8 cellular contexts compared by ENCODE assay signal in genomic region chr3:180594631-180595348, GRCh38. TPM values are rescaled to one million over a fixed set of nuclear protein-coding genes. Genes with fewer than 3 reads are reported as not detected.
A peak's percentile ranks its signal among the peaks of the same experiment; 100 is the strongest.
DNase-seq lines count a peak whose midpoint lies in the region; ATAC-seq and TF ChIP-seq lines count a peak whose summit lies in the region.

No MANE protein-coding gene starts in this region.

- TF ChIP-seq RAD21 in SK-N-SH (IDR thresholded peaks at IDR 0.05; ENCODE audit: low read length), result peak; percentile 87
- peak; percentile 35 to 55 for TF ChIP-seq RAD21 in liver (IDR thresholded peaks at IDR 0.05)

- H3K4me3 ChIP-seq in SK-N-SH (ENCODE audit: low read depth in 2 of 2, low read length in 1 of 2) (no peak overlapping the region; a peak in 1 of 4 replicates), liver (ENCODE audit: low read depth in 1 of 3, low read length in 3 of 3) (no peak overlapping the region)
- no peak overlapping the region for H3K4me3 ChIP-seq in CD4-positive, alpha-beta memory T cell (ENCODE audit: low read length in 2 of 2)

- H3K27me3 Mint-ChIP-seq in CD4-positive, alpha-beta memory T cell, result peaks cover 24 to 31% of the 10 kb centered on the region in 2 donors

- H4K20me1 ChIP-seq in SK-N-SH (ENCODE audit: insufficient read depth), result no peaks in the 10 kb centered on the region

- no peak overlapping the region for H3K4me2 ChIP-seq in SK-N-SH

- intact Hi-C loops in CD4-positive, alpha-beta memory T cell (cut with micrococcal nuclease), result no loop called here

- no peak overlapping the region for H3K9ac ChIP-seq in SK-N-SH
- H3K9ac ChIP-seq in liver (ENCODE audit: low read depth in 1 of 2, low read length in 2 of 2), result no peak overlapping the region

- POLR2A ChIA-PET in SK-N-SH (lab: Yijun Ruan, JAX), result no interaction called here
- POLR2A ChIA-PET in CD4-positive, alpha-beta memory T cell (lab: Charles Lee; ENCODE audit: partially characterized antibody), result no interaction called here

- H2AFZ ChIP-seq in SK-N-SH (ENCODE audit: low read depth), result no peak overlapping the region

- H3K27me3 ChIP-seq in SK-N-SH (ENCODE audit: insufficient read depth) (no peaks in the 10 kb centered on the region), liver (ENCODE audit: control insufficient read depth in 4 of 4, insufficient read depth in 4 of 4, low read length in 3 of 4) (peaks cover 0 to 3% (median 1%) of the 10 kb centered on the region in 4 donors)
- H3K27me3 ChIP-seq in CD4-positive, alpha-beta memory T cell (ENCODE audit: insufficient read depth, low read length), result no peaks in the 10 kb centered on the region

- no peaks in the 10 kb centered on the region for H3K79me2 ChIP-seq in SK-N-SH (ENCODE audit: insufficient read depth)

- H3K4me1 ChIP-seq in SK-N-SH (ENCODE audit: control insufficient read depth in 1 of 2, insufficient read depth in 2 of 2, low read depth in 1 of 2, low read length in 1 of 2), result no peaks in the 10 kb centered on the region
- no peaks in the 10 kb centered on the region for H3K4me1 ChIP-seq in liver (ENCODE audit: control insufficient read depth in 4 of 4, insufficient read depth in 4 of 4, low read length in 3 of 4)
- no peaks in the 10 kb centered on the region for H3K4me1 ChIP-seq in CD4-positive, alpha-beta memory T cell (ENCODE audit: insufficient read depth, low read length)

- H3K36me3 ChIP-seq in SK-N-SH (replicated peaks in 1 of 2; ENCODE audit: control insufficient read depth in 1 of 2, insufficient read depth in 2 of 2, low read length in 1 of 2) (no peaks in the 10 kb centered on the region), liver (ENCODE audit: control insufficient read depth in 4 of 4, insufficient read depth in 3 of 4, low read depth in 1 of 4, low read length in 3 of 4) (no peaks in the 10 kb centered on the region)
- H3K36me3 ChIP-seq in CD4-positive, alpha-beta memory T cell (ENCODE audit: insufficient read depth, low read length), result no peaks in the 10 kb centered on the region

- no peak overlapping the region for H3K27ac ChIP-seq in SK-N-SH (ENCODE audit: low read depth in 2 of 2, low read length in 1 of 2)
- no peak overlapping the region for H3K27ac ChIP-seq in liver (ENCODE audit: low read depth in 1 of 2, low read length in 2 of 2)
- no peak overlapping the region for H3K27ac ChIP-seq in CD4-positive, alpha-beta memory T cell (ENCODE audit: low read depth, low read length)

- peak; percentile 69 for ATAC-seq in GM21529 (IDR thresholded peaks at IDR 0.05; ENCODE audit: unreplicated experiment)
- ATAC-seq in esophagus mucosa, result no peak

- CTCF ChIA-PET in SK-N-SH (lab: Yijun Ruan, JAX), result interaction anchor here (0.6 to 1.5 kb wide), 14 partner anchors 9 to 847 kb away, joined by 3 to 8 read pairs (median 4); no protein-coding TSS in a partner anchor
- CTCF ChIA-PET in CD4-positive, alpha-beta memory T cell (lab: Charles Lee; ENCODE audit: partially characterized antibody), result interaction anchor here (1.1 kb wide), 1 partner anchor 665 kb away, joined by 4 read pairs; no protein-coding TSS in a partner anchor

- H3K9me3 Mint-ChIP-seq in CD4-positive, alpha-beta memory T cell, result peaks cover 0 to 2% (median 0%) of the 10 kb centered on the region in 8 donors

- peak; percentile 10 for DNase-seq in Daoy (ENCODE audit: low read depth)
- DNase-seq in MV-4-11 (lab: John Stamatoyannopoulos, UW), result peak; percentile 44
- DNase-seq in SK-N-SH, result peak; percentile 39
- no peak for DNase-seq in CD4-positive, alpha-beta memory T cell
- DNase-seq in activated gamma-delta T cell treated with Interleukin-2 at 50 U/mL for 16 hours, result no peak

- no peaks in the 10 kb centered on the region for H3K9me2 ChIP-seq in SK-N-SH

- no peaks in the 10 kb centered on the region for H3K9me3 ChIP-seq in SK-N-SH
- peaks cover 0 to 4% (median 2%) of the 10 kb centered on the region in 4 donors for H3K9me3 ChIP-seq in liver (ENCODE audit: control insufficient read depth in 4 of 4, low read length in 3 of 4)
- no peaks in the 10 kb centered on the region for H3K9me3 ChIP-seq in CD4-positive, alpha-beta memory T cell (ENCODE audit: control insufficient read depth in 1 of 2, low read length in 2 of 2)

- no peak for TF ChIP-seq EP300 in SK-N-SH (IDR thresholded peaks at IDR 0.05; ENCODE audit: borderline replicate concordance in 1 of 2, low read depth in 1 of 2, low read length in 1 of 2)

- H3F3A ChIP-seq in SK-N-SH (replicated peaks; ENCODE audit: insufficient read depth), result no peaks in the 10 kb centered on the region

- H3K36me3 Mint-ChIP-seq in CD4-positive, alpha-beta memory T cell, result no peaks in the 10 kb centered on the region

- TF ChIP-seq CTCF in SK-N-SH (IDR thresholded peaks at IDR 0.05) (peak; percentile 80), liver (IDR thresholded peaks at IDR 0.05; ENCODE audit: low read depth, low read length, missing input control) (no peak)

- no peaks in the 10 kb centered on the region for H3K4me1 Mint-ChIP-seq in CD4-positive, alpha-beta memory T cell

- H3K27ac Mint-ChIP-seq in CD4-positive, alpha-beta memory T cell, result no peak overlapping the region

- H3K4me3 Mint-ChIP-seq in CD4-positive, alpha-beta memory T cell, result no peak overlapping the region

TF ChIP-seq in SK-N-SH, 30 proteins besides CTCF, POLR2A, EP300 and RAD21:
- TF ChIP-seq POLR2AphosphoS5 (IDR thresholded peaks at IDR 0.05; ENCODE audit: low read depth, low read length) (no peak), SMC3 (IDR thresholded peaks at IDR 0.05; ENCODE audit: low read depth, low read length) (peak; percentile 68)
TF ChIP-seq in SK-N-SH: peak in this region for 1.

TF ChIP-seq in liver, 16 proteins besides CTCF, POLR2A, EP300 and RAD21 (continues in another document):
- TF ChIP-seq YY1 (IDR thresholded peaks at IDR 0.05) (no peak), RXRA (IDR thresholded peaks at IDR 0.05) (no peak), ZBTB33 (IDR thresholded peaks at IDR 0.05) (no peak), ATF3 (IDR thresholded peaks at IDR 0.05) (no peak), NR2F2 (IDR thresholded peaks at IDR 0.05) (no peak), HNF4G (IDR thresholded peaks at IDR 0.05) (no peak), JUND (IDR thresholded peaks at IDR 0.05) (no peak), GABPA (IDR thresholded peaks at IDR 0.05 in 1 of 2, conservative IDR thresholded peaks at IDR 0.05 in 1 of 2) (no peak), FOXA2 (IDR thresholded peaks at IDR 0.05) (no peak), HNF4A (conservative IDR thresholded peaks at IDR 0.05) (no peak), FOXA1 (IDR thresholded peaks at IDR 0.05) (no peak), MAX (IDR thresholded peaks at IDR 0.05) (no peak), SP1 (IDR thresholded peaks at IDR 0.05) (no peak), REST (IDR thresholded peaks at IDR 0.05) (no peak)

RNA-seq across cellular contexts. Expression of gene TTC14, which starts 7.2 kb away (rescaled TPM):
- 41.4 and 65.6 TPM in 2 replicates for total RNA-seq in Daoy (2014; rRNA removed; shearing (Covaris generic))
- polyA plus RNA-seq in SK-N-SH (2012; rRNA removed) (20.6 and 35.4 TPM in 2 replicates), liver (10 to 100 TPM in 1 of 2 donors, 1 to 10 TPM in 1; 5.3 to 18.1 TPM)
- 11.3 and 11.9 TPM in 2 replicates for polyA plus RNA-seq in SK-N-SH (2012; cell fraction: cytosol; rRNA removed)
- polyA plus RNA-seq in SK-N-SH (2012; cell fraction: nucleus; rRNA removed), result 109 and 198 TPM in 2 replicates
- total RNA-seq in liver (10 to 100 TPM in 1 of 2 donors, 1 to 10 TPM in 1; 8.4 to 34.5 TPM), esophagus mucosa (14.2 TPM)
- 100 to 1,000 TPM; 168 to 177 TPM for total RNA-seq in CD4-positive, alpha-beta memory T cell
- polyA plus RNA-seq in CD4-positive, alpha-beta memory T cell, result 10 to 100 TPM; 15.7 to 16.4 TPM

Comparison
In these comparisons a context has a peak if more than half of its experiments do, and no peak if none do; other contexts are left out.
1. DNase-seq: peak in Daoy (single experiment), MV-4-11 (single experiment) and SK-N-SH (single experiment); none in CD4-positive, alpha-beta memory T cell (0 of 5) and activated gamma-delta T cell treated with Interleukin-2 at 50 U/mL for 16 hours (single experiment).